In genomic region chr2:100250645-100251044, GRCh38 we compare ENCODE assay signal across 30 cellular contexts.
"Had no signal": no experiment of that assay in that cellular context is flagged by ENCODE, and none has a peak within 500 bp of the region (broad histone marks: within the 10 kb centered on the region; RNA-seq: fewer than 3 reads in every experiment).

No MANE protein-coding gene starts in this region.

- H3K36me3 Mint-ChIP-seq: activated naive CD4-positive, alpha-beta T cell treated with anti-CD3 and anti-CD28 coated beads, Interleukin-2, amount 10 ng/mL, durations not matched to agents 7 days and 5 days; activated naive CD8-positive, alpha-beta T cell treated with anti-CD3 and anti-CD28 coated beads for 36 hours had no signal

- H3K36me3 ChIP-seq: brain microvascular endothelial cell, cardiac muscle cell, MG63, SJCRH30 had no signal

- H3K9ac ChIP-seq: SK-N-SH had no signal

- H3K4me3 ChIP-seq: cardiac muscle cell, MG63, SJCRH30 had no signal

- H3K4me1 Mint-ChIP-seq: activated CD4-positive, alpha-beta T cell treated with anti-CD3 and anti-CD28 coated beads for 36 hours; activated naive CD4-positive, alpha-beta T cell treated with anti-CD3 and anti-CD28 coated beads, Interleukin-2, amount 10 ng/mL, durations not matched to agents 7 days and 5 days; activated naive CD8-positive, alpha-beta T cell treated with anti-CD3 and anti-CD28 coated beads for 36 hours had no signal

- H3K27ac Mint-ChIP-seq: activated CD4-positive, alpha-beta T cell treated with anti-CD3 and anti-CD28 coated beads for 36 hours; activated CD8-positive, alpha-beta T cell treated with anti-CD3 and anti-CD28 coated beads for 36 hours; activated naive CD4-positive, alpha-beta T cell treated with anti-CD3 and anti-CD28 coated beads, Interleukin-2, amount 10 ng/mL, durations not matched to agents 7 days and 5 days; activated T-cell treated with anti-CD3 and anti-CD28 coated beads, Interleukin-2, amount 50 U/mL, for 72 hours; activated T-helper 2 cell treated with anti-CD3 and anti-CD28 coated beads, Interferon-gamma antibody, Interleukin-2, Interleukin-4, amounts not matched to agents 10 μg/mL and 5 μg/mL and 100 μg/mL, durations not matched to agents 14 hours and 24 hours and 36 hours; T-helper 1 cell treated with Interleukin-12 subunit alpha and Interleukin-12 subunit beta and Interleukin-4 antibody, amounts not matched to agents 30 μg/mL and 1 μg/mL, for 36 hours had no signal

- H3K4me2 ChIP-seq: SK-N-SH had no signal

- ATAC-seq: activated CD4-positive, alpha-beta T cell treated with anti-CD3 and anti-CD28 coated beads for 36 hours; activated CD8-positive, alpha-beta T cell treated with anti-CD3 and anti-CD28 coated beads for 36 hours; activated T-cell treated with anti-CD3 and anti-CD28 coated beads, Interleukin-2, amount 50 U/mL, for 72 hours; Panc1 had no signal

- H3K9me2 ChIP-seq: SK-N-SH had no signal

- H3K9me3 Mint-ChIP-seq: activated CD8-positive, alpha-beta T cell treated with anti-CD3 and anti-CD28 coated beads for 36 hours; activated naive CD4-positive, alpha-beta T cell treated with anti-CD3 and anti-CD28 coated beads, Interleukin-2, amount 10 ng/mL, durations not matched to agents 7 days and 5 days; activated naive CD8-positive, alpha-beta T cell treated with anti-CD3 and anti-CD28 coated beads for 36 hours; activated T-cell treated with anti-CD3 and anti-CD28 coated beads, Interleukin-2, amount 50 U/mL, for 72 hours; activated T-helper 2 cell treated with anti-CD3 and anti-CD28 coated beads, Interferon-gamma antibody, Interleukin-2, Interleukin-4, amounts not matched to agents 10 μg/mL and 5 μg/mL and 100 μg/mL, durations not matched to agents 14 hours and 24 hours and 36 hours; T-helper 1 cell treated with Interleukin-12 subunit alpha and Interleukin-12 subunit beta and Interleukin-4 antibody, amounts not matched to agents 30 μg/mL and 1 μg/mL, for 36 hours had no signal

- DNase-seq: activated CD4-positive, alpha-beta T cell treated with anti-CD3 and anti-CD28 coated beads for 36 hours; activated CD8-positive, alpha-beta memory T cell treated with anti-CD3 and anti-CD28 coated beads, Interleukin-2, amount 50 U/mL, for 4 hours; activated CD8-positive, alpha-beta T cell treated with anti-CD3 and anti-CD28 coated beads for 36 hours; activated gamma-delta T cell treated with Interleukin-2 at 50 U/mL for 16 hours; activated naive CD4-positive, alpha-beta T cell treated with anti-CD3 and anti-CD28 coated beads, Interleukin-2, amount 10 ng/mL, durations not matched to agents 7 days and 5 days; activated naive CD8-positive, alpha-beta T cell treated with anti-CD3 and anti-CD28 coated beads for 36 hours; activated T-cell treated with anti-CD3 and anti-CD28 coated beads, Interleukin-2, amount 50 U/mL, for 72 hours; brain microvascular endothelial cell; cerebellar nuclear complex; MG63; MV-4-11; NCI-H1105; NCI-H1436; NCI-H1694 treated with DMSO at 0.1 percent for 48 hours; NCI-H2029 treated with DMSO at 0.1 percent for 48 hours; NCI-H345; NCI-H510A; NCI-H526 treated with DMSO at 0.1 percent for 48 hours; NCI-H82; Right ventricle myocardium superior; SJCRH30; SK-N-SH; SW 1271; T-helper 9 cell had no signal

- H3K4me3 Mint-ChIP-seq: activated CD4-positive, alpha-beta T cell treated with anti-CD3 and anti-CD28 coated beads for 36 hours; activated CD8-positive, alpha-beta T cell treated with anti-CD3 and anti-CD28 coated beads for 36 hours; activated naive CD4-positive, alpha-beta T cell treated with anti-CD3 and anti-CD28 coated beads, Interleukin-2, amount 10 ng/mL, durations not matched to agents 7 days and 5 days; activated naive CD8-positive, alpha-beta T cell treated with anti-CD3 and anti-CD28 coated beads for 36 hours; activated T-cell treated with anti-CD3 and anti-CD28 coated beads, Interleukin-2, amount 50 U/mL, for 72 hours; T-helper 1 cell treated with Interleukin-12 subunit alpha and Interleukin-12 subunit beta and Interleukin-4 antibody, amounts not matched to agents 30 μg/mL and 1 μg/mL, for 36 hours had no signal

- H3K4me1 ChIP-seq: SJCRH30 had no signal

- H3K27ac ChIP-seq: brain microvascular endothelial cell, cardiac muscle cell, RWPE1, SJCRH30, VCaP had no signal

- H3K9me3 ChIP-seq: MG63, SJCRH30, SK-N-SH had no signal

- H3K27me3 ChIP-seq: brain microvascular endothelial cell, cardiac muscle cell, MG63, SJCRH30 had no signal
